8 cellular contexts compared by ENCODE assay signal in genomic region chr20:63739129-63740069, GRCh38. TPM values are rescaled to one million over a fixed set of nuclear protein-coding genes. Genes with fewer than 3 reads are reported as not detected.
DNase-seq lines count a peak whose midpoint lies in the region; ATAC-seq and TF ChIP-seq lines count a peak whose summit lies in the region.

TSS of gene SLC2A4RG (plus strand) at chr20:63739776. CDS start at chr20:63739913, 137 bp downstream.

- peak within 1 kb of the TSS; percentile 28 to 63 for H3K4me3 ChIP-seq in DND-41 (ENCODE audit: low read depth in 1 of 2, low read length in 2 of 2)
- H3K4me3 ChIP-seq in GM23248: peak within 1 kb of the TSS; percentile 68

- H3K36me3 ChIP-seq in DND-41 (ENCODE audit: insufficient read depth, low read length): peaks cover 68% of the 10 kb centered on the region
- H3K36me3 ChIP-seq in GM23248 (ENCODE audit: low read depth): 0 out of 2 replicates have a peak, but pooled peaks cover 8% of the 10 kb centered on the region

- H3K9me3 Mint-ChIP-seq in brain: no peaks in the 10 kb centered on the region

- H2AFZ ChIP-seq in DND-41 (ENCODE audit: low read depth, low read length) (peak within 1 kb of the TSS; percentile 64), GM23248 (peak within 1 kb of the TSS; percentile 36)

- H3F3A ChIP-seq in GM23248 (ENCODE audit: insufficient read depth): peaks cover 9% of the 10 kb centered on the region; the same call in 1 of the 2 replicates

- H3K4me1 ChIP-seq in DND-41 (ENCODE audit: insufficient read depth, low read length): peaks cover 22% of the 10 kb centered on the region
- H3K4me1 ChIP-seq in GM23248 (ENCODE audit: insufficient read depth): peaks cover 7% of the 10 kb centered on the region; the same call in 1 of the 2 replicates

- H3K36me3 Mint-ChIP-seq in brain: peaks cover 6% of the 10 kb centered on the region

- peaks cover 6% of the 10 kb centered on the region for H3K4me1 Mint-ChIP-seq in brain

- H3K27ac Mint-ChIP-seq in brain: no peak within 1 kb of the TSS

- DNase-seq in DND-41 (peak; percentile 75), GM23248 (peak; percentile 94), NAMALWA (ENCODE audit: low spot score) (peak; percentile 58), T-helper 2 cell (peak in 4 of 5 experiments; percentile 49 to 87 (median 64)), hippocampal formation (lab: John Stamatoyannopoulos, UW) (peak; percentile 57 to 70), pulmonary artery endothelial cell (ENCODE audit: low read depth, low spot score) (no peak)

- 1 to 4% methylated on average over 46 to 70 of the region's 136 CpGs for WGBS in GM23248 (ENCODE audit: low coverage in 1 of 2, low lambda C conversion rate in 2 of 2, missing lambda C conversion rate in 2 of 2), 2 experiments

- peak within 1 kb of the TSS; percentile 74 for H3K9ac ChIP-seq in DND-41 (ENCODE audit: low read depth, low read length)
- peak within 1 kb of the TSS; percentile 78 for H3K9ac ChIP-seq in GM23248

- H3K4me2 ChIP-seq in DND-41 (ENCODE audit: insufficient read depth, low read length) (peak within 1 kb of the TSS; percentile 80), GM23248 (ENCODE audit: unreplicated experiment) (peak within 1 kb of the TSS; percentile 70)

- H3K27ac ChIP-seq in DND-41 (ENCODE audit: low read length) (peak within 1 kb of the TSS; percentile 76), GM23248 (peak within 1 kb of the TSS; percentile 61)

- ATAC-seq in DND-41 (ENCODE audit: insufficient read depth, low read depth): peak; percentile 67
- ATAC-seq in GM21526 (IDR thresholded peaks at IDR 0.05; ENCODE audit: low FRiP score, unreplicated experiment): no peak

- H4K20me1 ChIP-seq in DND-41 (ENCODE audit: insufficient read depth, low read length) (peaks cover 41% of the 10 kb centered on the region), GM23248 (ENCODE audit: insufficient read depth) (no peaks in the 10 kb centered on the region)

- H3K27me3 ChIP-seq in DND-41 (ENCODE audit: insufficient read depth, low read length, poor library complexity): no peaks in the 10 kb centered on the region
- no peaks in the 10 kb centered on the region for H3K27me3 ChIP-seq in GM23248 (replicated peaks; ENCODE audit: insufficient read depth)

- in situ Hi-C loops in GM23248 (cut with MboI): no loop called here

- no peaks in the 10 kb centered on the region for H3K9me2 ChIP-seq in GM23248 (ENCODE audit: insufficient read depth)

- TF ChIP-seq CTCF in DND-41 (IDR thresholded peaks at IDR 0.05; ENCODE audit: borderline replicate concordance, extremely low read depth, low read length, poor library complexity, severe bottlenecking): peak; percentile 17
- TF ChIP-seq CTCF in brain (conservative IDR thresholded peaks at IDR 0.05): no peak

- H3K79me2 ChIP-seq in DND-41 (ENCODE audit: insufficient read depth, low read length): peaks cover 8% of the 10 kb centered on the region; the same call in 1 of the 2 replicates
- no peaks in the 10 kb centered on the region for H3K79me2 ChIP-seq in GM23248 (ENCODE audit: insufficient read depth)

- H3K27me3 Mint-ChIP-seq in brain: no peaks in the 10 kb centered on the region

- H3K9me3 ChIP-seq in DND-41 (ENCODE audit: insufficient read depth, low read length, severe bottlenecking) (no peaks in the 10 kb centered on the region), GM23248 (ENCODE audit: low read depth) (no peaks in the 10 kb centered on the region)

- H3K4me3 Mint-ChIP-seq in brain: peak within 1 kb of the TSS; percentile 61 to 78 (median 77)

RNA-seq across cellular contexts. Expression of gene SLC2A4RG, which starts in this region (rescaled TPM):
- total RNA-seq in GM23248 (2014; rRNA removed; shearing (Covaris generic)): 63.9 and 64.9 TPM in 2 replicates
- polyA plus RNA-seq in GM23248 (2016; fragmentation: Nextera tagmentation; extraction: Ambion mirVana) (21.3 and 22.7 TPM in 2 replicates), brain (ENCODE audit: insufficient read depth, low read depth, low replicate concordance) (47.5 TPM)
- 14.1 and 14.5 TPM in 2 replicates for total RNA-seq in pulmonary artery endothelial cell
